15 cellular contexts compared by ENCODE assay signal in genomic region chr16:64375386-64375980, GRCh38.
"Had no signal": no experiment of that assay in that cellular context is flagged by ENCODE, and none has a peak within 500 bp of the region (broad histone marks: within the 10 kb centered on the region; RNA-seq: fewer than 3 reads in every experiment).

No MANE protein-coding gene starts in this region.

- H3K4me3 ChIP-seq: uterus had no signal

- H3K4me1 ChIP-seq: parathyroid adenoma, uterus had no signal

- ATAC-seq: activated T-cell treated with anti-CD3 and anti-CD28 coated beads, Interleukin-2, amount 50 U/mL, for 72 hours; effector memory CD8-positive, alpha-beta T cell; stimulated activated naive CD8-positive, alpha-beta T cell treated with anti-CD3 and anti-CD28 coated beads, Interleukin-15, amount 100 ng/mL, for 72 hours had no signal

- H3K27ac ChIP-seq: parathyroid adenoma, uterus had no signal

- H3K4me1 Mint-ChIP-seq: memory B cell; neural crest cell; stimulated activated naive CD8-positive, alpha-beta T cell treated with anti-CD3 and anti-CD28 coated beads, Interleukin-15, amount 100 ng/mL, for 72 hours had no signal

- H3K36me3 ChIP-seq: uterus had no signal

- H3K4me3 Mint-ChIP-seq: activated CD4-positive, alpha-beta memory T cell treated with anti-CD3 and anti-CD28 coated beads for 36 hours; activated T-cell treated with anti-CD3 and anti-CD28 coated beads, Interleukin-2, amount 50 U/mL, for 72 hours; effector memory CD8-positive, alpha-beta T cell; memory B cell; neural crest cell; stimulated activated naive CD8-positive, alpha-beta T cell treated with anti-CD3 and anti-CD28 coated beads, Interleukin-15, amount 100 ng/mL, for 72 hours had no signal

- H3K36me3 Mint-ChIP-seq: activated CD4-positive, alpha-beta memory T cell treated with anti-CD3 and anti-CD28 coated beads for 36 hours; memory B cell had no signal

- H3K27ac Mint-ChIP-seq: activated CD4-positive, alpha-beta memory T cell treated with anti-CD3 and anti-CD28 coated beads for 36 hours; activated T-cell treated with anti-CD3 and anti-CD28 coated beads, Interleukin-2, amount 50 U/mL, for 72 hours; effector memory CD8-positive, alpha-beta T cell; memory B cell; stimulated activated naive CD8-positive, alpha-beta T cell treated with anti-CD3 and anti-CD28 coated beads, Interleukin-15, amount 100 ng/mL, for 72 hours had no signal

- H3K9me3 Mint-ChIP-seq: neural crest cell had no signal

- H3K27me3 Mint-ChIP-seq: activated CD4-positive, alpha-beta memory T cell treated with anti-CD3 and anti-CD28 coated beads for 36 hours; effector memory CD8-positive, alpha-beta T cell; memory B cell; stimulated activated naive CD8-positive, alpha-beta T cell treated with anti-CD3 and anti-CD28 coated beads, Interleukin-15, amount 100 ng/mL, for 72 hours had no signal

- DNase-seq: activated CD4-positive, alpha-beta memory T cell treated with anti-CD3 and anti-CD28 coated beads for 36 hours; activated CD4-positive, CD25-positive, alpha-beta regulatory T cell treated with anti-CD3 and anti-CD28 coated beads, Interleukin-2, amount 50 U/mL, for 72 hours; activated gamma-delta T cell treated with Interleukin-2 at 50 U/mL for 16 hours; activated T-cell treated with anti-CD3 and anti-CD28 coated beads, Interleukin-2, amount 50 U/mL, for 72 hours; central memory CD4-positive, alpha-beta T cell; cortex of kidney; effector memory CD8-positive, alpha-beta T cell; glutamatergic neuron; retina; stimulated activated CD4-positive, alpha-beta T cell treated with anti-CD3 and anti-CD28 coated beads, Interleukin-4, amount 100 ng/mL, for 4 hours; stimulated activated naive CD8-positive, alpha-beta T cell treated with anti-CD3 and anti-CD28 coated beads, Interleukin-15, amount 100 ng/mL, for 72 hours; uterus had no signal

- H3K9me3 ChIP-seq: uterus had no signal

- H3K27me3 ChIP-seq: uterus had no signal
